1 cellular context compared by ENCODE assay signal in genomic region chr9:127884976-127885490, GRCh38.
TF ChIP-seq lines count a peak whose summit lies in the region.

No MANE protein-coding gene starts in this region.

TF ChIP-seq in HCT116, 20 proteins besides CTCF, POLR2A, EP300 and RAD21:
- no peak for TF ChIP-seq ZBTB33 (IDR thresholded peaks at IDR 0.05; ENCODE audit: extremely low read depth, insufficient replicate concordance, low read length)
- TF ChIP-seq EGR1 (IDR thresholded peaks at IDR 0.05; ENCODE audit: low read depth): no peak
- no peak for TF ChIP-seq TCF7L2 (IDR thresholded peaks at IDR 0.05; ENCODE audit: borderline replicate concordance, extremely low read depth, insufficient read depth, insufficient read length)
- no peak for TF ChIP-seq ZNF274 (IDR thresholded peaks at IDR 0.05; ENCODE audit: low read depth, low read length)
- TF ChIP-seq FOSL1 (IDR thresholded peaks at IDR 0.05; ENCODE audit: low read depth): no peak
- TF ChIP-seq ELF1 (IDR thresholded peaks at IDR 0.05; ENCODE audit: borderline replicate concordance, low read depth): no peak
- TF ChIP-seq JUND (IDR thresholded peaks at IDR 0.05): no peak
- no peak for TF ChIP-seq SRF (IDR thresholded peaks at IDR 0.05; ENCODE audit: low read depth)
- no peak for TF ChIP-seq CEBPB (IDR thresholded peaks at IDR 0.05; ENCODE audit: low read depth)
- no peak for TF ChIP-seq EZH2phosphoT487 (IDR thresholded peaks at IDR 0.05; ENCODE audit: borderline replicate concordance)
- TF ChIP-seq YY1 (IDR thresholded peaks at IDR 0.05; ENCODE audit: extremely low read depth, insufficient replicate concordance, low read depth, low read length): no peak
- no peak for TF ChIP-seq SIN3A (IDR thresholded peaks at IDR 0.05; ENCODE audit: low read depth)
- TF ChIP-seq ATF3 (IDR thresholded peaks at IDR 0.05): no peak
- no peak for TF ChIP-seq ZFX (IDR thresholded peaks at IDR 0.05)
- no peak for TF ChIP-seq POLR2AphosphoS5 (IDR thresholded peaks at IDR 0.05; ENCODE audit: low read depth, low read length)
- no peak for TF ChIP-seq EZH2 (IDR thresholded peaks at IDR 0.05)
TF ChIP-seq in HCT116: peak in this region for 0.
